9 cellular contexts compared by ENCODE assay signal in genomic region chr12:112126916-112127315, GRCh38. TPM values are rescaled to one million over a fixed set of nuclear protein-coding genes. Genes with fewer than 3 reads are reported as not detected.
DNase-seq lines count a peak whose midpoint lies in the region; ATAC-seq and TF ChIP-seq lines count a peak whose summit lies in the region.
"Had no signal": no experiment of that assay in that cellular context is flagged by ENCODE, and none has a peak within 500 bp of the region (broad histone marks: within the 10 kb centered on the region; RNA-seq: fewer than 3 reads in every experiment).

No MANE protein-coding gene starts in this region.

- peak overlapping the region in 6 of 7 donors; percentile 14 to 91 (median 68) for H3K27ac Mint-ChIP-seq in CD14-positive monocyte
- peak overlapping the region; percentile 52 to 90 (median 88) for H3K27ac Mint-ChIP-seq in IgD-negative memory B cell
- H3K27ac Mint-ChIP-seq in natural killer cell, result peak overlapping the region; percentile 89 to 96

- H3K36me3 ChIP-seq in breast epithelium (no peaks in the 10 kb centered on the region), adrenal gland (replicated peaks in 1 of 2) (no peaks in the 10 kb centered on the region)

- H3K4me1 ChIP-seq in breast epithelium (peaks cover 3 to 26% of the 10 kb centered on the region in 2 donors), adrenal gland (replicated peaks in 1 of 2) (peaks cover 28 to 62% of the 10 kb centered on the region in 2 donors)

- ATAC-seq in natural killer cell (no peak), GM21360 (IDR thresholded peaks at IDR 0.05; ENCODE audit: unreplicated experiment) (no peak)

- H3K27me3 ChIP-seq in breast epithelium (no peaks in the 10 kb centered on the region), adrenal gland (no peaks in the 10 kb centered on the region)

- TF ChIP-seq POLR2A in breast epithelium (IDR thresholded peaks at IDR 0.05) (no peak), adrenal gland (IDR thresholded peaks at IDR 0.05) (no peak)

- H3K4me3 Mint-ChIP-seq in CD14-positive monocyte, result peak overlapping the region; percentile 86 to 91
- peak overlapping the region; percentile 88 to 90 (median 90) for H3K4me3 Mint-ChIP-seq in IgD-negative memory B cell
- H3K4me3 Mint-ChIP-seq in natural killer cell, result peak overlapping the region; percentile 75

- H3K27ac ChIP-seq in breast epithelium (peak overlapping the region; percentile 9 to 39), adrenal gland (no peak overlapping the region)

- H3K4me3 ChIP-seq in breast epithelium (peak overlapping the region in 2 of 3 donors; percentile 94 to 98), adrenal gland (peak overlapping the region in 1 of 4 donors; percentile 89)

- no peak for TF ChIP-seq CTCF in CD14-positive monocyte (IDR thresholded peaks at IDR 0.05)
- no peak for TF ChIP-seq CTCF in breast epithelium (IDR thresholded peaks at IDR 0.05)
- no peak for TF ChIP-seq CTCF in natural killer cell (IDR thresholded peaks at IDR 0.05)
- TF ChIP-seq CTCF in adrenal gland (IDR thresholded peaks at IDR 0.05), result no peak

- 85 to 89% (median 86%) methylated on average over 7 of the region's 7 CpGs for WGBS in adrenal gland, 4 donors

- intact Hi-C loops in CD14-positive monocyte (cut with micrococcal nuclease), result loop anchor here in 1 of 2 donors (5.0 to 10.0 kb wide), 2 partner anchors 258 to 285 kb away; partner anchors contain the start of gene HECTD4
- intact Hi-C loops in breast epithelium (cut with DNase I; ENCODE audit: low total_unique reads), result no loop called here
- intact Hi-C loops in natural killer cell (cut with micrococcal nuclease), result loop anchor here (10.0 kb wide), 2 partner anchors 112 to 182 kb away; partner anchors contain the start of genes ERP29 and TMEM116
- intact Hi-C loops in adrenal gland (cut with DNase I), result no loop called here

- DNase-seq in CD14-positive monocyte (ENCODE audit: low spot score) (no peak), breast epithelium (ENCODE audit: low spot score in 2 of 2) (no peak), natural killer cell (no peak), adrenal gland (no peak)
- no peak for DNase-seq in stimulated activated CD4-positive, alpha-beta T cell treated with anti-CD3 and anti-CD28 coated beads, Interleukin-15, amount 100 ng/mL, for 24 hours
- no peak for DNase-seq in stimulated activated CD8-positive, alpha-beta memory T cell treated with anti-CD3 and anti-CD28 coated beads, Interleukin-4, amount 100 ng/mL, for 48 hours
- DNase-seq: NCI-H526 treated with DMSO at 0.1 percent for 48 hours had no signal

- peaks cover 3 to 6% of the 10 kb centered on the region in 2 donors for H3K36me3 Mint-ChIP-seq in CD14-positive monocyte
- H3K36me3 Mint-ChIP-seq in IgD-negative memory B cell, result peaks cover 3% of the 10 kb centered on the region
- H3K36me3 Mint-ChIP-seq in natural killer cell, result no peaks in the 10 kb centered on the region

- peaks cover 53% of the 10 kb centered on the region for H3K4me1 Mint-ChIP-seq in CD14-positive monocyte
- H3K4me1 Mint-ChIP-seq in IgD-negative memory B cell, result peaks cover 37 to 41% (median 39%) of the 10 kb centered on the region in 3 donors
- peaks cover 29 to 41% of the 10 kb centered on the region in 2 donors for H3K4me1 Mint-ChIP-seq in natural killer cell

- peaks cover 0 to 3% (median 0%) of the 10 kb centered on the region in 7 donors for H3K9me3 Mint-ChIP-seq in CD14-positive monocyte
- H3K9me3 Mint-ChIP-seq in IgD-negative memory B cell, result no peaks in the 10 kb centered on the region
- no peaks in the 10 kb centered on the region for H3K9me3 Mint-ChIP-seq in natural killer cell

- H3K27me3 Mint-ChIP-seq in CD14-positive monocyte (ENCODE audit: low read depth in 3 of 3) (peaks cover 0 to 4% (median 0%) of the 10 kb centered on the region in 3 donors), IgD-negative memory B cell (no peaks in the 10 kb centered on the region), natural killer cell (ENCODE audit: low read depth in 2 of 2) (no peaks in the 10 kb centered on the region)

- H3K9me3 ChIP-seq in breast epithelium, result no peaks in the 10 kb centered on the region
- H3K9me3 ChIP-seq in adrenal gland (replicated peaks in 1 of 3), result no peaks in the 10 kb centered on the region

RNA-seq across cellular contexts. Expression of gene TRAFD1, which starts 1.6 kb away (rescaled TPM):
- polyA plus RNA-seq in CD14-positive monocyte (10 to 100 TPM; 82.3 to 83.6 TPM), IgD-negative memory B cell (73.0 TPM), adrenal gland (10 to 100 TPM; 11.4 to 25.7 (median 13.9) TPM)
- total RNA-seq in breast epithelium (10 to 100 TPM; 25.9 to 64.2 (median 54.4) TPM), natural killer cell (10 to 100 TPM; 35.8 to 45.3 (median 45.2) TPM), adrenal gland (10 to 100 TPM; 18.2 to 45.9 (median 30.0) TPM)

RNA-seq across cellular contexts. Expression of gene NAA25, which starts 18.3 kb away (rescaled TPM):
- 1 to 10 TPM; 4.3 to 7.3 TPM for polyA plus RNA-seq in CD14-positive monocyte
- 15.0 TPM for polyA plus RNA-seq in IgD-negative memory B cell
- 10 to 100 TPM; 16.8 to 48.3 (median 37.0) TPM for total RNA-seq in breast epithelium
- total RNA-seq in natural killer cell, result 10 to 100 TPM; 25.8 to 34.4 (median 30.7) TPM
- 10 to 100 TPM in 7 of 8 donors, 1 to 10 TPM in 1; 9.4 to 32.6 (median 21.2) TPM for total RNA-seq in adrenal gland
- polyA plus RNA-seq in adrenal gland, result 10 to 100 TPM in 1 of 3 donors, 1 to 10 TPM in 2; 7.2 to 31.8 (median 7.2) TPM

Comparison
In these comparisons a context has a peak if more than half of its experiments do, and no peak if none do; other contexts are left out.
1. H3K27ac ChIP-seq: peak in breast epithelium (2 of 2); none in adrenal gland (0 of 5).
2. Peak in every context shown above with its lines, with median percentiles within 50 percentile points of each other: H3K27ac Mint-ChIP-seq and H3K4me3 Mint-ChIP-seq.